In the genomic region with DNA sequence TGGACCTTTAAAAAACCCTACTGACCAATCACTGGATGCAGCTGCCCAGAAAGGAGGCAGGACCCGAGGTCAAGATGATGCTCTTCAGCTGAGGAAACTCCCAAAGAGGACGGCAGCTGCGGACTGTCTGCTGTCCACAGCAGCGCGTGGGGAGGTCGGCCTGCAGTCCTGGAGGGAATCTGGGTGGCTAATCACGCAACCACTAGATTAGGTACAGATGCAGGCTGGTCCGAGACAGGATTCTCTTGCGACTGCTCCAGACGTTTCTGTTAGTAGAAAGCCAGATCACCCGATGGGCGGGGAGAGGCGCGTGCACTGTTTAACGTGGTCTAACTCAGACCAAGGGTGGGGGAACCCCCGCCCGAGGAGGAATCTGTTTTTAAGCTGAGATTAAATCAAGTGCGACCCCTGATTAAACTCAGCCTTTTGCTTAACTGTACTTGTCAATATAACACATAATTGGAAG, we compare ENCODE assay signal across 1 cellular context.
TF ChIP-seq lines count a peak whose summit lies in the region.

No MANE protein-coding gene starts in this region.

TF ChIP-seq in HEK293, 187 proteins besides CTCF, POLR2A, EP300 and RAD21:
- TF ChIP-seq, protein P1, sequence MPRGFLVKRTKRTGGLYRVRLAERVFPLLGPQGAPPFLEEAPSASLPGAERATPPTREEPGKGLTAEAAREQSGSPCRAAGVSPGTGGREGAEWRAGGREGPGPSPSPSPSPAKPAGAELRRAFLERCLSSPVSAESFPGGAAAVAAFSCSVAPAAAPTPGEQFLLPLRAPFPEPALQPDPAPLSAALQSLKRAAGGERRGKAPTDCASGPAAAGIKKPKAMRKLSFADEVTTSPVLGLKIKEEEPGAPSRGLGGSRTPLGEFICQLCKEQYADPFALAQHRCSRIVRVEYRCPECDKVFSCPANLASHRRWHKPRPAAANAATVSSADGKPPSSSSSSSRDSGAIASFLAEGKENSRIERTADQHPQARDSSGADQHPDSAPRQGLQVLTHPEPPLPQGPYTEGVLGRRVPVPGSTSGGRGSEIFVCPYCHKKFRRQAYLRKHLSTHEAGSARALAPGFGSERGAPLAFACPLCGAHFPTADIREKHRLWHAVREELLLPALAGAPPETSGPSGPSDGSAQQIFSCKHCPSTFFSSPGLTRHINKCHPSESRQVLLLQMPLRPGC (tag by site-specific recombination; IDR thresholded peaks at IDR 0.05) = no peak
- TF ChIP-seq, protein P2, sequence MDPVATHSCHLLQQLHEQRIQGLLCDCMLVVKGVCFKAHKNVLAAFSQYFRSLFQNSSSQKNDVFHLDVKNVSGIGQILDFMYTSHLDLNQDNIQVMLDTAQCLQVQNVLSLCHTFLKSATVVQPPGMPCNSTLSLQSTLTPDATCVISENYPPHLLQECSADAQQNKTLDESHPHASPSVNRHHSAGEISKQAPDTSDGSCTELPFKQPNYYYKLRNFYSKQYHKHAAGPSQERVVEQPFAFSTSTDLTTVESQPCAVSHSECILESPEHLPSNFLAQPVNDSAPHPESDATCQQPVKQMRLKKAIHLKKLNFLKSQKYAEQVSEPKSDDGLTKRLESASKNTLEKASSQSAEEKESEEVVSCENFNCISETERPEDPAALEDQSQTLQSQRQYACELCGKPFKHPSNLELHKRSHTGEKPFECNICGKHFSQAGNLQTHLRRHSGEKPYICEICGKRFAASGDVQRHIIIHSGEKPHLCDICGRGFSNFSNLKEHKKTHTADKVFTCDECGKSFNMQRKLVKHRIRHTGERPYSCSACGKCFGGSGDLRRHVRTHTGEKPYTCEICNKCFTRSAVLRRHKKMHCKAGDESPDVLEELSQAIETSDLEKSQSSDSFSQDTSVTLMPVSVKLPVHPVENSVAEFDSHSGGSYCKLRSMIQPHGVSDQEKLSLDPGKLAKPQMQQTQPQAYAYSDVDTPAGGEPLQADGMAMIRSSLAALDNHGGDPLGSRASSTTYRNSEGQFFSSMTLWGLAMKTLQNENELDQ (tag by site-specific recombination; IDR thresholded peaks at IDR 0.05; ENCODE audit: low read depth) = no peak
- TF ChIP-seq ZNF121 (tag by site-specific recombination; IDR thresholded peaks at IDR 0.05) = no peak
- peak; percentile 60 for TF ChIP-seq KLF1 (tag by site-specific recombination; IDR thresholded peaks at IDR 0.05)
